In genomic region chr5:95053253-95053652, GRCh38 we compare ENCODE assay signal across 30 cellular contexts.
"Had no signal": no experiment of that assay in that cellular context is flagged by ENCODE, and none has a peak within 500 bp of the region (broad histone marks: within the 10 kb centered on the region; RNA-seq: fewer than 3 reads in every experiment).

No MANE protein-coding gene starts in this region.

- DNase-seq: activated CD4-positive, alpha-beta memory T cell treated with anti-CD3 and anti-CD28 coated beads, Interleukin-2, amount 10 ng/mL, durations not matched to agents 7 days and 5 days; activated CD4-positive, alpha-beta T cell treated with anti-CD3 and anti-CD28 coated beads for 1 hour; activated CD4-positive, alpha-beta T cell treated with anti-CD3 and anti-CD28 coated beads for 4 hours; activated CD4-positive, alpha-beta T cell treated with anti-CD3 and anti-CD28 coated beads, Interleukin-2, amount 10 ng/mL, durations not matched to agents 7 days and 5 days; activated CD4-positive, alpha-beta T cell treated with anti-CD3 and anti-CD28 coated beads, Interleukin-2, amount 50 U/mL, for 4 hours; activated CD8-positive, alpha-beta memory T cell treated with anti-CD3 and anti-CD28 coated beads, Interleukin-2, amount 50 U/mL, for 48 hours; activated gamma-delta T cell; activated naive CD4-positive, alpha-beta T cell; activated naive CD4-positive, alpha-beta T cell treated with anti-CD3 and anti-CD28 coated beads, Interleukin-2, amount 10 ng/mL, durations not matched to agents 7 days and 5 days; activated naive CD8-positive, alpha-beta T cell treated with anti-CD3 and anti-CD28 coated beads, Interleukin-2, amount 10 ng/mL, durations not matched to agents 7 days and 5 days; activated T-cell treated with anti-CD3 and anti-CD28 coated beads for 4 hours; activated T-cell treated with anti-CD3 and anti-CD28 coated beads, Interleukin-2, amount 50 U/mL, for 24 hours; activated T-cell treated with anti-CD3 and anti-CD28 coated beads, Interleukin-2, amount 50 U/mL, for 72 hours; central memory CD4-positive, alpha-beta T cell; cerebellar nuclear complex; colonic mucosa; effector CD8-positive, alpha-beta T cell; foreskin fibroblast; head of caudate nucleus; T-helper 17 cell; T1000 had no signal

- ATAC-seq: activated naive CD4-positive, alpha-beta T cell treated with anti-CD3 and anti-CD28 coated beads, Interleukin-2, amount 50 U/mL, for 72 hours; activated T-cell treated with anti-CD3 and anti-CD28 coated beads, Interleukin-2, amount 50 U/mL, for 72 hours; esophagus mucosa; T-helper 17 cell had no signal

- FAIRE-seq: endometrium, endothelial cell of umbilical vein, frontal cortex had no signal

- H3K27ac ChIP-seq: ascending aorta, breast epithelium, cardiac muscle cell, colonic mucosa, epithelial cell of prostate had no signal

- H3K36me3 ChIP-seq: ascending aorta, breast epithelium, cardiac muscle cell, colonic mucosa had no signal

- H3K4me1 ChIP-seq: ascending aorta, breast epithelium, colonic mucosa had no signal

- H3K4me3 ChIP-seq: ascending aorta, breast epithelium, cardiac muscle cell, colonic mucosa had no signal

- H3K27me3 ChIP-seq: ascending aorta, breast epithelium, cardiac muscle cell, colonic mucosa had no signal

- H3K9me3 ChIP-seq: ascending aorta, breast epithelium, colonic mucosa had no signal
